ENCODE assay signal across 10 cellular contexts in the genomic region with DNA sequence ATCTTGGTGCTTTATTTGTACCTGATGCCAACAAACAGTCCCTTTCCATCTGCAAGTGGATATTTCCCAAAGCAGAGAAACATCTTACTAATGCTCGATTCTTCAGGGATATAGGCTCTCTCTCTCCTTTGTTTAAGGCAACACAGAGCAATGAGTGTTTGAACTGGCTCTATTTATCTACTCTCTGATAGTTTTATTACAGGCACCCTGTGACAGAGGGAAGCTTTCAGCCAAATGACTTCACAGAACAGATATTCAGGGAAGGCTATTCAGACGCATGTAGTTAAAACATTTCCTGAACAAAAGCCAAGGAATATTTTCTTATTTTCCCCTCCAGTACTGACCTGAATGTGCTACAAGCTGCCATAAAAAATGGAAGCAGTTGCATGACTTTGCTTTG.
DNase-seq lines count a peak whose midpoint lies in the region; ATAC-seq, FAIRE-seq and TF ChIP-seq lines count a peak whose summit lies in the region.
"Had no signal": no experiment of that assay in that cellular context is flagged by ENCODE, and none has a peak within 500 bp of the region (broad histone marks: within the 10 kb centered on the region; RNA-seq: fewer than 3 reads in every experiment).

No MANE protein-coding gene starts in this region.

- no peaks in the 10 kb centered on the region for H3K27me3 ChIP-seq in tibial nerve

- no peak for TF ChIP-seq EP300 in tibial nerve (IDR thresholded peaks at IDR 0.05)

- H3K36me3 ChIP-seq in mucosa of descending colon (ENCODE audit: low read depth) (no peaks in the 10 kb centered on the region), tibial nerve (no peaks in the 10 kb centered on the region), kidney (ENCODE audit: control insufficient read depth in 1 of 2, insufficient read depth in 2 of 2, low read length in 2 of 2) (no peaks in the 10 kb centered on the region)

- FAIRE-seq in kidney (lab: Jason Lieb, UNC) = no peak

- no peak overlapping the region for H3K9ac ChIP-seq in kidney (ENCODE audit: low read length in 2 of 2)

- no peaks in the 10 kb centered on the region for H3K9me3 ChIP-seq in mucosa of descending colon
- no peaks in the 10 kb centered on the region for H3K9me3 ChIP-seq in tibial nerve
- H3K9me3 ChIP-seq in kidney (ENCODE audit: control insufficient read depth in 1 of 2, low read length in 2 of 2) = no peaks in the 10 kb centered on the region

- intact Hi-C loops in mucosa of descending colon (cut with DNase I, micrococcal nuclease) = no loop called here
- intact Hi-C loops in kidney (cut with DNase I) = no loop called here

- no peaks in the 10 kb centered on the region for H3K4me1 ChIP-seq in mucosa of descending colon (ENCODE audit: low read depth)
- H3K4me1 ChIP-seq in tibial nerve = peaks cover 0 to 14% (median 0%) of the 10 kb centered on the region in 4 donors
- H3K4me1 ChIP-seq in kidney (ENCODE audit: control insufficient read depth in 1 of 2, insufficient read depth in 1 of 2, low read depth in 1 of 2, low read length in 2 of 2) = no peaks in the 10 kb centered on the region

- WGBS in tibial nerve, 2 donors = 18 to 24% methylated on average over 2 of the region's 2 CpGs

- TF ChIP-seq POLR2A in tibial nerve (IDR thresholded peaks at IDR 0.05) = no peak

- no peak for TF ChIP-seq CTCF in AG10803 (conservative IDR thresholded peaks at IDR 0.05; ENCODE audit: low read length)
- TF ChIP-seq CTCF in choroid plexus epithelial cell (conservative IDR thresholded peaks at IDR 0.05; ENCODE audit: low read depth, low read length) = no peak
- TF ChIP-seq CTCF in mucosa of descending colon (IDR thresholded peaks at IDR 0.05) = no peak
- no peak for TF ChIP-seq CTCF in tibial nerve (IDR thresholded peaks at IDR 0.05)
- no peak for TF ChIP-seq CTCF in kidney (IDR thresholded peaks at IDR 0.05; ENCODE audit: borderline replicate concordance, extremely low read depth, insufficient read depth)

- ATAC-seq in mucosa of descending colon (peak; percentile 85), HG03457 (IDR thresholded peaks at IDR 0.05; ENCODE audit: unreplicated experiment) (no peak)

- DNase-seq in AG10803 (ENCODE audit: low read depth) (peak; percentile 95), NCI-H2081 (lab: John Stamatoyannopoulos, UW) (peak; percentile 28 to 74), choroid plexus epithelial cell (ENCODE audit: low read depth) (peak; percentile 80), mucosa of descending colon (no peak), tibial nerve (ENCODE audit: low spot score in 2 of 2) (no peak), kidney (no peak)
- DNase-seq in NK-92 treated with Interleukin-12 subunit alpha and Interleukin-12 subunit beta, amount 100 ng/mL, for 24 hours (lab: John Stamatoyannopoulos, UW) = no peak
- DNase-seq: activated effector memory CD4-positive, alpha-beta T cell treated with Interleukin-2 at 50 U/mL for 16 hours; COR-L47 had no signal

- peak overlapping the region in 1 of 4 donors; percentile 29 for H3K27ac ChIP-seq in tibial nerve
- H3K27ac ChIP-seq in kidney (ENCODE audit: low read depth in 2 of 2, low read length in 2 of 2) = no peak overlapping the region

- peak overlapping the region; percentile 19 for H3K4me3 ChIP-seq in AG10803 (ENCODE audit: low read length)
- H3K4me3 ChIP-seq in choroid plexus epithelial cell (ENCODE audit: low read depth, low read length) = no peak overlapping the region
- no peak overlapping the region for H3K4me3 ChIP-seq in mucosa of descending colon
- no peak overlapping the region for H3K4me3 ChIP-seq in tibial nerve
- no peak overlapping the region for H3K4me3 ChIP-seq in kidney (ENCODE audit: low read length in 2 of 2)

Comparison
In these comparisons a context has a peak if more than half of its experiments do, and no peak if none do; other contexts are left out.
1. DNase-seq: peak in AG10803 (single experiment), NCI-H2081 (2 of 2) and choroid plexus epithelial cell (single experiment); none in mucosa of descending colon (0 of 3), NK-92 treated with Interleukin-12 subunit alpha and Interleukin-12 subunit beta, amount 100 ng/mL, for 24 hours (single experiment), tibial nerve (0 of 2) and kidney (single experiment).